In genomic region chr9:110048976-110049698, GRCh38 we compare ENCODE assay signal across 8 cellular contexts.
DNase-seq lines count a peak whose midpoint lies in the region; ATAC-seq and TF ChIP-seq lines count a peak whose summit lies in the region.

No MANE protein-coding gene starts in this region.

- DNase-seq in NCI-H1417 (lab: John Stamatoyannopoulos, UW) (peak; percentile 4 to 85 (median 77)), NCI-H1417 treated with DMSO at 0.1 percent for 48 hours (lab: John Stamatoyannopoulos, UW) (no peak), Peyer's patch (peak in 2 of 3 donors; percentile 29 to 55), astrocyte of the hippocampus (ENCODE audit: low read depth, low spot score) (peak; percentile 70), iris pigment epithelial cell (ENCODE audit: low read depth) (peak; percentile 52), NCI-H524 treated with DMSO at 0.1 percent for 48 hours (lab: John Stamatoyannopoulos, UW) (no peak)
- peak; percentile 11 for DNase-seq in stimulated activated CD4-positive, alpha-beta T cell treated with anti-CD3 and anti-CD28 coated beads, Interleukin-4, amount 100 ng/mL, for 24 hours

- peak; percentile 4 for ATAC-seq in HG02884 (IDR thresholded peaks at IDR 0.05; ENCODE audit: unreplicated experiment)

- H3K27me3 ChIP-seq in Peyer's patch, result no peaks in the 10 kb centered on the region

- peak overlapping the region; percentile 56 to 92 (median 77) for H3K4me3 ChIP-seq in Peyer's patch

- peak overlapping the region; percentile 73 to 94 (median 82) for H3K27ac ChIP-seq in Peyer's patch

- TF ChIP-seq POLR2A in Peyer's patch (IDR thresholded peaks at IDR 0.05), result no peak

- H3K9me3 ChIP-seq in Peyer's patch, result no peaks in the 10 kb centered on the region

- no peaks in the 10 kb centered on the region for H3K36me3 ChIP-seq in Peyer's patch

- TF ChIP-seq CTCF in Peyer's patch (IDR thresholded peaks at IDR 0.05), result no peak

- peaks cover 0 to 6% (median 2%) of the 10 kb centered on the region in 4 donors for H3K4me1 ChIP-seq in Peyer's patch

Comparison
In these comparisons a context has a peak if more than half of its experiments do, and no peak if none do; other contexts are left out.
1. DNase-seq: peak in NCI-H1417 (3 of 3), Peyer's patch (2 of 3), astrocyte of the hippocampus (single experiment), iris pigment epithelial cell (single experiment) and stimulated activated CD4-positive, alpha-beta T cell treated with anti-CD3 and anti-CD28 coated beads, Interleukin-4, amount 100 ng/mL, for 24 hours (single experiment); none in NCI-H1417 treated with DMSO at 0.1 percent for 48 hours (single experiment) and NCI-H524 treated with DMSO at 0.1 percent for 48 hours (single experiment).